Comparison of ENCODE assay signal across 11 cellular contexts in genomic region chr15:52076889-52077781, GRCh38. TPM values are rescaled to one million over a fixed set of nuclear protein-coding genes. Genes with fewer than 3 reads are reported as not detected.
DNase-seq lines count a peak whose midpoint lies in the region; ATAC-seq, FAIRE-seq and TF ChIP-seq lines count a peak whose summit lies in the region.
"Had no signal": no experiment of that assay in that cellular context is flagged by ENCODE, and none has a peak within 500 bp of the region (broad histone marks: within the 10 kb centered on the region; RNA-seq: fewer than 3 reads in every experiment).

No MANE protein-coding gene starts in this region.

- H3K4me3 Mint-ChIP-seq in CD14-positive monocyte, result no peak overlapping the region
- no peak overlapping the region for H3K4me3 Mint-ChIP-seq in T-helper 2 cell treated with Interferon-gamma antibody and Interleukin-4, amounts not matched to agents 5 μg/mL and 100 μg/mL, for 36 hours

- H2AFZ ChIP-seq in keratinocyte (ENCODE audit: control insufficient read depth, low read length), result peak overlapping the region; percentile 90

- H3K27ac ChIP-seq in keratinocyte (ENCODE audit: control insufficient read depth, insufficient read depth, low read length), result peak overlapping the region; percentile 100
- H3K27ac ChIP-seq: adrenal gland, neutrophil had no signal

- ATAC-seq in GM18861 (IDR thresholded peaks at IDR 0.05; ENCODE audit: unreplicated experiment), result no peak

- H3K4me2 ChIP-seq in keratinocyte (ENCODE audit: control insufficient read depth, extremely low read depth, insufficient read depth, low read depth, low read length), result peak overlapping the region; percentile 96

- no peaks in the 10 kb centered on the region for H3K9me3 ChIP-seq in keratinocyte (ENCODE audit: control insufficient read depth, low read depth, low read length)
- H3K9me3 ChIP-seq: adrenal gland, neutrophil had no signal

- peak overlapping the region in 4 of 7 donors; percentile 21 to 78 (median 54) for H3K27ac Mint-ChIP-seq in CD14-positive monocyte
- H3K27ac Mint-ChIP-seq in T-helper 2 cell treated with Interferon-gamma antibody and Interleukin-4, amounts not matched to agents 5 μg/mL and 100 μg/mL, for 36 hours, result no peak overlapping the region

- dilution Hi-C loops in keratinocyte (cut with MboI; ENCODE audit: extremely low pct_ligation_motif_present, low sequenced_read_pairs), result no loop called here

- H3K4me1 Mint-ChIP-seq in CD14-positive monocyte, result peaks cover 23% of the 10 kb centered on the region
- H3K4me1 Mint-ChIP-seq in T-helper 2 cell treated with Interferon-gamma antibody and Interleukin-4, amounts not matched to agents 5 μg/mL and 100 μg/mL, for 36 hours (ENCODE audit: low read depth), result peaks cover 27% of the 10 kb centered on the region

- no peaks in the 10 kb centered on the region for H3K36me3 Mint-ChIP-seq in CD14-positive monocyte
- no peaks in the 10 kb centered on the region for H3K36me3 Mint-ChIP-seq in T-helper 2 cell treated with Interferon-gamma antibody and Interleukin-4, amounts not matched to agents 5 μg/mL and 100 μg/mL, for 36 hours (ENCODE audit: low read depth)

- DNase-seq in CD14-positive monocyte (ENCODE audit: low spot score), result peak; percentile 49
- DNase-seq in HFF-Myc (ENCODE audit: extremely low read depth, low read depth), result peak; percentile 40
- peak; percentile 19 for DNase-seq in T-helper 2 cell treated with Interferon-gamma antibody and Interleukin-4, amounts not matched to agents 5 μg/mL and 100 μg/mL, for 36 hours (ENCODE audit: low spot score)
- DNase-seq in keratinocyte (ENCODE audit: low read depth, low spot score), result peak; percentile 98
- DNase-seq in C1 segment of cervical spinal cord (lab: John Stamatoyannopoulos, UW), result no peak
- no peak for DNase-seq in GM19238 (ENCODE audit: insufficient read length, low spot score)
- DNase-seq in DMS 273 (lab: John Stamatoyannopoulos, UW; ENCODE audit: unreplicated experiment), result no peak
- DNase-seq: NCI-H510A treated with DMSO at 0.1 percent for 48 hours had no signal

- intact Hi-C loops in CD14-positive monocyte (cut with micrococcal nuclease), result loop anchor here (5.0 kb wide), 1 partner anchor 95 kb away; no protein-coding TSS in a partner anchor

- H3K27me3 Mint-ChIP-seq in CD14-positive monocyte (ENCODE audit: low read depth in 3 of 3), result peaks cover 0 to 2% (median 0%) of the 10 kb centered on the region in 3 donors
- no peaks in the 10 kb centered on the region for H3K27me3 Mint-ChIP-seq in T-helper 2 cell treated with Interferon-gamma antibody and Interleukin-4, amounts not matched to agents 5 μg/mL and 100 μg/mL, for 36 hours (ENCODE audit: low read depth)

- no peaks in the 10 kb centered on the region for H3K79me2 ChIP-seq in keratinocyte (ENCODE audit: control insufficient read depth, insufficient read depth, low read length)

- H3K9me1 ChIP-seq in keratinocyte (ENCODE audit: control insufficient read depth, extremely low read depth, insufficient read depth, low read length), result peaks cover 4% of the 10 kb centered on the region

- TF ChIP-seq CTCF in CD14-positive monocyte (IDR thresholded peaks at IDR 0.05) (no peak), HFF-Myc (IDR thresholded peaks at IDR 0.05; ENCODE audit: low read depth, low read length, missing control alignments) (no peak), keratinocyte (optimal IDR thresholded peaks at IDR 0.05 in 1 of 3, IDR thresholded peaks at IDR 0.05 in 1 of 3, conservative IDR thresholded peaks at IDR 0.05 in 1 of 3; ENCODE audit: extremely low read depth in 1 of 3, insufficient read depth in 2 of 3, low read length in 3 of 3) (no peak)

- peak; percentile 98 for FAIRE-seq in keratinocyte (lab: Jason Lieb, UNC)

- no peaks in the 10 kb centered on the region for H3K36me3 ChIP-seq in keratinocyte (ENCODE audit: control insufficient read depth in 2 of 2, extremely low read depth in 1 of 2, insufficient read depth in 2 of 2, low read length in 2 of 2)
- H3K36me3 ChIP-seq: adrenal gland, neutrophil had no signal

- H3K27me3 ChIP-seq in keratinocyte (ENCODE audit: control insufficient read depth, extremely low read depth, insufficient read depth, low read length), result no peaks in the 10 kb centered on the region
- H3K27me3 ChIP-seq: adrenal gland, neutrophil had no signal

- H3K4me3 ChIP-seq in HFF-Myc (replicated peaks; ENCODE audit: low read depth, low read length), result no peak overlapping the region
- H3K4me3 ChIP-seq in keratinocyte (ENCODE audit: control insufficient read depth in 2 of 3, extremely low read depth in 1 of 3, insufficient read depth in 2 of 3, low read depth in 1 of 3, low read length in 3 of 3), result peak overlapping the region in 2 of 3 experiments; percentile 32 to 65
- H3K4me3 ChIP-seq: adrenal gland had no signal

- peaks cover 56% of the 10 kb centered on the region for H3K4me1 ChIP-seq in keratinocyte (ENCODE audit: control insufficient read depth, extremely low read depth, insufficient read depth, low read length)
- H3K4me1 ChIP-seq: adrenal gland had no signal

- H3K9ac ChIP-seq in keratinocyte (ENCODE audit: control insufficient read depth, extremely low read depth, insufficient read depth, low read length), result peak overlapping the region; percentile 72

- no peaks in the 10 kb centered on the region for H4K20me1 ChIP-seq in keratinocyte (ENCODE audit: control insufficient read depth, extremely low read depth, insufficient read depth, low read length)

- H3K9me3 Mint-ChIP-seq in CD14-positive monocyte, result no peaks in the 10 kb centered on the region
- no peaks in the 10 kb centered on the region for H3K9me3 Mint-ChIP-seq in T-helper 2 cell treated with Interferon-gamma antibody and Interleukin-4, amounts not matched to agents 5 μg/mL and 100 μg/mL, for 36 hours

RNA-seq across cellular contexts. Expression of gene BCL2L10, which starts 35.4 kb away (rescaled TPM):
- polyA plus RNA-seq in CD14-positive monocyte, result not detected
- 0.39 to 0.72 TPM (median 0.64 TPM) in 3 replicates for polyA plus RNA-seq in keratinocyte
- 0.57 TPM for polyA plus RNA-seq in keratinocyte (2011; ENCODE audit: low read depth)
- polyA plus RNA-seq in keratinocyte (2011; cell fraction: cytosol; rRNA removed), result 0.79 and 0.90 TPM in 2 replicates
- 0.51 and 0.93 TPM in 2 replicates for polyA plus RNA-seq in keratinocyte (2011; cell fraction: nucleus; rRNA removed)
- 0.38 and 0.44 TPM in 2 replicates for polyA plus RNA-seq in keratinocyte (2012; ENCODE audit: low replicate concordance)
- 0.23 TPM in 1 of 3 replicates, not detected in the others for polyA minus RNA-seq in keratinocyte
- polyA minus RNA-seq in keratinocyte (2011; cell fraction: cytosol; rRNA and poly(A)+ RNA removed), result not detected
- polyA minus RNA-seq in keratinocyte (2011; cell fraction: nucleus; rRNA and poly(A)+ RNA removed), result not detected in 2 replicates

RNA-seq across cellular contexts. Expression of gene MAPK6, which starts 58.1 kb away (rescaled TPM):
- polyA plus RNA-seq in CD14-positive monocyte (10 to 100 TPM in 1 of 2 donors, 1 to 10 TPM in 1; 8.6 to 10.2 TPM), keratinocyte (48.5 to 103 TPM (median 83.7 TPM) in 3 replicates)
- polyA plus RNA-seq in keratinocyte (2011; ENCODE audit: low read depth), result 62.6 TPM
- polyA plus RNA-seq in keratinocyte (2011; cell fraction: cytosol; rRNA removed), result 45.1 and 95.3 TPM in 2 replicates
- polyA plus RNA-seq in keratinocyte (2011; cell fraction: nucleus; rRNA removed), result 60.9 and 65.9 TPM in 2 replicates
- 51.7 and 70.9 TPM in 2 replicates for polyA plus RNA-seq in keratinocyte (2012; ENCODE audit: low replicate concordance)
- polyA minus RNA-seq in keratinocyte, result 37.4 to 119 TPM (median 85.6 TPM) in 3 replicates
- 57.6 TPM for polyA minus RNA-seq in keratinocyte (2011; cell fraction: cytosol; rRNA and poly(A)+ RNA removed)
- 50.3 and 105 TPM in 2 replicates for polyA minus RNA-seq in keratinocyte (2011; cell fraction: nucleus; rRNA and poly(A)+ RNA removed)

Comparison
In these comparisons a context has a peak if more than half of its experiments do, and no peak if none do; other contexts are left out.
1. DNase-seq: peak in CD14-positive monocyte (single experiment), HFF-Myc (single experiment), T-helper 2 cell treated with Interferon-gamma antibody and Interleukin-4, amounts not matched to agents 5 μg/mL and 100 μg/mL, for 36 hours (single experiment) and keratinocyte (single experiment); none in C1 segment of cervical spinal cord (0 of 14), GM19238 (single experiment) and DMS 273 (single experiment).
2. RNA of gene MAPK6, which starts 58.1 kb away (polyA plus RNA-seq): 45.1 to 103 TPM in keratinocyte; 8.6 to 10.2 TPM in CD14-positive monocyte; every median in the first group is over 4 times any median in the second.